In the genomic region with DNA sequence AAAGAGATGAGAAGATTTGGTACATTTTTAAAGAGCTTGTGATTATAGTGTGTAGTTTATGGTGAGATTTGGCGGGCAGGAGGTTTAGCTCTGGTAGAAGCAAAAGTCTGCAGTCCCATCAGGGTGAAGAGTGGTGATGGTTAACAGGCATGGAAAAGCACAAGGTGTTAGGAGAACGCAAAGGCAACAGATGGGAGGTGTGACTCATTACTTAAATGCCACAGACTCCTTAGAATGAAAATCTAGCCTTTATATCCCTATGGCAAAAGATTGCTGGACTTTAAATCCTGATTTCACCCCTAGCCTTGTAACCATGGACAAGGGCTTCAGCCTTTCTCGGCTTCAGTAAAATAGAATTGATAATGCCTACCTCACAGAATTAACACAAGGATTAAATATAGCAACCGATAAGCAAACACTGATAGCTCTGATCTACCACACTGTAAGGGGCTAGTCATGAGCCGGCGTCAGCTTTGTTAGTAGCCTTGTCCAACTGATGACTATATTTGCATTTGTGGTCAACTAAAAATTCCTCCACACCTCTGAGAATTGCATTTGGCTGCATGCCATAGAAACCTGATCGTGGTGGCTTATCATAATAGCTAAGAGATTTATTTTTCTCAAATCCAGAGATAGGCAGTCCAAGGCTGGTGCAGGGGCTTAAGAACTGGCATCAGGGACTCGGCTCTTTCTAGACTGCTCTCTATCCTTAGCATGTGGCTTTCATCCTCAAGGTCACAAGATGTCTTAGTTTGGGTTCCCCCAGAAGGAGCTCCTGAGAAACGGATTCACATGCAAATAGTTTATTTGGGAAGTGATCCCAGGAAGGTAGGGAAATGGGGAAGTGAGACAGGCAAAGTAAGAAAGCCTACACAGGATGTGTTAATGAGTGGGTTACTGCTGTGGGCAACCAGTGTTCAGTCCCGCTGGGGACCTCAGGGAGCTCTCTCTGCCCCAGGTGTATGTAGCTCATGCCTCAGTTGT, we compare ENCODE assay signal across 9 cellular contexts. TPM values are rescaled to one million over a fixed set of nuclear protein-coding genes. Genes with fewer than 3 reads are reported as not detected.
A peak's percentile ranks its signal among the peaks of the same experiment; 100 is the strongest.
DNase-seq lines count a peak whose midpoint lies in the region; ATAC-seq and TF ChIP-seq lines count a peak whose summit lies in the region.
"Had no signal": no experiment of that assay in that cellular context is flagged by ENCODE, and none has a peak within 500 bp of the region (broad histone marks: within the 10 kb centered on the region; RNA-seq: fewer than 3 reads in every experiment).

No MANE protein-coding gene starts in this region.

- H3K4me3 ChIP-seq in CD4-positive, alpha-beta memory T cell (ENCODE audit: low read length in 2 of 2), result no peak overlapping the region
- H3K4me3 ChIP-seq in transverse colon, result no peak overlapping the region
- H3K4me3 ChIP-seq: cardiac muscle cell had no signal

- H3K4me1 Mint-ChIP-seq in CD4-positive, alpha-beta memory T cell, result peaks cover 21 to 26% (median 25%) of the 10 kb centered on the region in 4 donors
- peaks cover 30% of the 10 kb centered on the region for H3K4me1 Mint-ChIP-seq in activated CD8-positive, alpha-beta T cell treated with anti-CD3 and anti-CD28 coated beads for 36 hours (ENCODE audit: low read depth)
- H3K4me1 Mint-ChIP-seq in progenitor cell of endocrine pancreas (ENCODE audit: low read depth), result no peaks in the 10 kb centered on the region

- H3K27ac Mint-ChIP-seq in CD4-positive, alpha-beta memory T cell, result peak overlapping the region; percentile 19 to 85 (median 45)
- peak overlapping the region; percentile 1 for H3K27ac Mint-ChIP-seq in activated CD8-positive, alpha-beta T cell treated with anti-CD3 and anti-CD28 coated beads for 36 hours
- no peak overlapping the region for H3K27ac Mint-ChIP-seq in progenitor cell of endocrine pancreas

- 64 to 82% methylated on average over 4 to 10 of the region's 10 CpGs for WGBS in transverse colon (ENCODE audit: low coverage in 1 of 2), 2 donors

- no peaks in the 10 kb centered on the region for H3K27me3 ChIP-seq in CD4-positive, alpha-beta memory T cell (ENCODE audit: insufficient read depth, low read length)
- H3K27me3 ChIP-seq in transverse colon, result no peaks in the 10 kb centered on the region
- H3K27me3 ChIP-seq: cardiac muscle cell had no signal

- ATAC-seq in GM19328 (IDR thresholded peaks at IDR 0.05; ENCODE audit: unreplicated experiment) (peak; percentile 68), HG03342 (IDR thresholded peaks at IDR 0.05; ENCODE audit: unreplicated experiment) (peak; percentile 59), sciatic nerve (no peak)
- peak; percentile 34 for ATAC-seq in activated CD8-positive, alpha-beta T cell treated with anti-CD3 and anti-CD28 coated beads for 36 hours

- intact Hi-C loops in CD4-positive, alpha-beta memory T cell (cut with micrococcal nuclease), result no loop called here
- intact Hi-C loops in activated CD8-positive, alpha-beta T cell treated with anti-CD3 and anti-CD28 coated beads for 36 hours (cut with micrococcal nuclease), result no loop called here
- intact Hi-C loops in transverse colon (cut with DNase I; ENCODE audit: low total_unique reads), result no loop called here
- intact Hi-C loops in sciatic nerve (cut with DNase I), result no loop called here

- CTCF ChIA-PET in CD4-positive, alpha-beta memory T cell (lab: Charles Lee; ENCODE audit: partially characterized antibody), result interaction anchor here (0.7 to 4.1 kb wide), 7 partner anchors 11 to 364 kb away, joined by 3 to 31 read pairs (median 3); no protein-coding TSS in a partner anchor
- CTCF ChIA-PET in activated CD8-positive, alpha-beta T cell treated with anti-CD3 and anti-CD28 coated beads for 36 hours (lab: Charles Lee), result interaction anchor here (0.6 to 5.0 kb wide), 8 partner anchors 10 to 427 kb away, joined by 3 to 38 read pairs (median 6); no protein-coding TSS in a partner anchor

- no peaks in the 10 kb centered on the region for H3K9me3 Mint-ChIP-seq in CD4-positive, alpha-beta memory T cell
- H3K9me3 Mint-ChIP-seq in activated CD8-positive, alpha-beta T cell treated with anti-CD3 and anti-CD28 coated beads for 36 hours, result no peaks in the 10 kb centered on the region
- H3K9me3 Mint-ChIP-seq in progenitor cell of endocrine pancreas (ENCODE audit: low read depth), result no peaks in the 10 kb centered on the region

- H3K27me3 Mint-ChIP-seq in CD4-positive, alpha-beta memory T cell, result no peaks in the 10 kb centered on the region
- H3K27me3 Mint-ChIP-seq in activated CD8-positive, alpha-beta T cell treated with anti-CD3 and anti-CD28 coated beads for 36 hours, result no peaks in the 10 kb centered on the region
- no peaks in the 10 kb centered on the region for H3K27me3 Mint-ChIP-seq in progenitor cell of endocrine pancreas

- TF ChIP-seq EP300 in transverse colon (IDR thresholded peaks at IDR 0.05; ENCODE audit: low read depth), result no peak

- H3K9me3 ChIP-seq in CD4-positive, alpha-beta memory T cell (ENCODE audit: control insufficient read depth in 1 of 2, low read length in 2 of 2), result no peaks in the 10 kb centered on the region
- H3K9me3 ChIP-seq in transverse colon, result no peaks in the 10 kb centered on the region

- no peak overlapping the region for H3K27ac ChIP-seq in CD4-positive, alpha-beta memory T cell (ENCODE audit: low read depth, low read length)
- no peak overlapping the region for H3K27ac ChIP-seq in transverse colon
- H3K27ac ChIP-seq: cardiac muscle cell had no signal

- TF ChIP-seq CTCF in activated CD8-positive, alpha-beta T cell treated with anti-CD3 and anti-CD28 coated beads for 36 hours (IDR thresholded peaks at IDR 0.05), result no peak
- TF ChIP-seq CTCF in transverse colon (IDR thresholded peaks at IDR 0.05), result no peak
- no peak for TF ChIP-seq CTCF in progenitor cell of endocrine pancreas (IDR thresholded peaks at IDR 0.05; ENCODE audit: unreplicated experiment)

- peak overlapping the region in 4 of 8 donors; percentile 5 to 47 (median 40) for H3K4me3 Mint-ChIP-seq in CD4-positive, alpha-beta memory T cell
- no peak overlapping the region for H3K4me3 Mint-ChIP-seq in activated CD8-positive, alpha-beta T cell treated with anti-CD3 and anti-CD28 coated beads for 36 hours
- no peak overlapping the region for H3K4me3 Mint-ChIP-seq in progenitor cell of endocrine pancreas (ENCODE audit: low read depth)

- no peak for DNase-seq in CD4-positive, alpha-beta memory T cell
- DNase-seq in activated CD8-positive, alpha-beta T cell treated with anti-CD3 and anti-CD28 coated beads for 36 hours, result peak; percentile 13
- DNase-seq in transverse colon (peak; percentile 26), pons (ENCODE audit: low spot score) (no peak), progenitor cell of endocrine pancreas (ENCODE audit: low spot score, unreplicated experiment) (no peak), sciatic nerve (ENCODE audit: low spot score) (no peak)

- in situ Hi-C loops in transverse colon (cut with MboI; ENCODE audit: low pct_ligation_motif_present in 1 of 4, low pct_unique_long_range_greater_than_20kb in 1 of 4, low sequenced_read_pairs in 3 of 4), result no loop called here

- peaks cover 11% of the 10 kb centered on the region for H3K4me1 ChIP-seq in CD4-positive, alpha-beta memory T cell (ENCODE audit: insufficient read depth, low read length)
- H3K4me1 ChIP-seq in transverse colon, result peaks cover 0 to 4% (median 2%) of the 10 kb centered on the region in 4 donors

- TF ChIP-seq POLR2A in transverse colon (IDR thresholded peaks at IDR 0.05), result no peak

- no peaks in the 10 kb centered on the region for H3K36me3 ChIP-seq in CD4-positive, alpha-beta memory T cell (ENCODE audit: insufficient read depth, low read length)
- H3K36me3 ChIP-seq in transverse colon, result peaks cover 0 to 15% (median 0%) of the 10 kb centered on the region in 4 donors

- H3K36me3 Mint-ChIP-seq in CD4-positive, alpha-beta memory T cell, result peaks cover 21 to 28% of the 10 kb centered on the region in 2 donors
- peaks cover 18% of the 10 kb centered on the region for H3K36me3 Mint-ChIP-seq in activated CD8-positive, alpha-beta T cell treated with anti-CD3 and anti-CD28 coated beads for 36 hours (ENCODE audit: low read depth)
- H3K36me3 Mint-ChIP-seq in progenitor cell of endocrine pancreas (ENCODE audit: insufficient read depth), result peaks cover 5% of the 10 kb centered on the region

- POLR2A ChIA-PET in CD4-positive, alpha-beta memory T cell (lab: Charles Lee; ENCODE audit: partially characterized antibody), result interaction anchor here (1.2 kb wide), 1 partner anchor 20 kb away, joined by 5 read pairs; a partner anchor contains a TSS
- POLR2A ChIA-PET in activated CD8-positive, alpha-beta T cell treated with anti-CD3 and anti-CD28 coated beads for 36 hours (lab: Charles Lee), result interaction anchor here (0.8 to 1.5 kb wide), 4 partner anchors 8 to 103 kb away, joined by 3 to 8 read pairs (median 5); no protein-coding TSS in a partner anchor

RNA-seq across cellular contexts. Expression of a gene that starts 19.6 kb away (rescaled TPM):
- 10 to 100 TPM; 25.4 to 27.4 TPM for total RNA-seq in CD4-positive, alpha-beta memory T cell
- polyA plus RNA-seq in CD4-positive, alpha-beta memory T cell, result 1 to 10 TPM; 5.5 to 6.6 TPM
- total RNA-seq in activated CD8-positive, alpha-beta T cell treated with anti-CD3 and anti-CD28 coated beads for 36 hours, result 10 to 100 TPM in 1 of 2 experiments, 1 to 10 TPM in 1; 10.0 to 12.1 TPM
- total RNA-seq in transverse colon (10 to 100 TPM in 3 of 4 donors, 1 to 10 TPM in 1; 5.0 to 45.3 (median 35.1) TPM), progenitor cell of endocrine pancreas (39.1 and 42.5 TPM in 2 replicates), sciatic nerve (41.3 TPM)

RNA-seq across cellular contexts. Expression of a gene that starts 19.6 kb away (rescaled TPM):
- total RNA-seq in CD4-positive, alpha-beta memory T cell, result 10 to 100 TPM; 39.0 to 45.5 TPM
- 10 to 100 TPM; 18.2 to 20.6 TPM for polyA plus RNA-seq in CD4-positive, alpha-beta memory T cell
- 10 to 100 TPM; 25.6 to 26.9 TPM for total RNA-seq in activated CD8-positive, alpha-beta T cell treated with anti-CD3 and anti-CD28 coated beads for 36 hours
- total RNA-seq in transverse colon (10 to 100 TPM in 2 of 4 donors, 1 to 10 TPM in 2; 4.5 to 18.0 (median 10.6) TPM), progenitor cell of endocrine pancreas (20.0 and 23.6 TPM in 2 replicates), sciatic nerve (46.5 TPM)

Comparison
In these comparisons a context has a peak if more than half of its experiments do, and no peak if none do; other contexts are left out.
1. DNase-seq: peak in activated CD8-positive, alpha-beta T cell treated with anti-CD3 and anti-CD28 coated beads for 36 hours (single experiment) and transverse colon (single experiment); none in CD4-positive, alpha-beta memory T cell (0 of 5), pons (single experiment), progenitor cell of endocrine pancreas (single experiment) and sciatic nerve (single experiment).